24 cellular contexts compared by ENCODE assay signal in genomic region chr1:184793967-184794366, GRCh38. TPM values are rescaled to one million over a fixed set of nuclear protein-coding genes. Genes with fewer than 3 reads are reported as not detected.
DNase-seq lines count a peak whose midpoint lies in the region; ATAC-seq, FAIRE-seq and TF ChIP-seq lines count a peak whose summit lies in the region.
"Had no signal": no experiment of that assay in that cellular context is flagged by ENCODE, and none has a peak within 500 bp of the region (broad histone marks: within the 10 kb centered on the region; RNA-seq: fewer than 3 reads in every experiment).

No MANE protein-coding gene starts in this region.

- H3K27me3 ChIP-seq in IMR-90 (ENCODE audit: control insufficient read depth, insufficient read depth, low read length) (no peaks in the 10 kb centered on the region), right lobe of liver (no peaks in the 10 kb centered on the region), stomach (no peaks in the 10 kb centered on the region), small intestine (ENCODE audit: control insufficient read depth in 2 of 2, insufficient read depth in 2 of 2, low read length in 2 of 2) (no peaks in the 10 kb centered on the region)
- H3K27me3 ChIP-seq: MG63 had no signal

- TF ChIP-seq EP300 in stomach (IDR thresholded peaks at IDR 0.05), result no peak

- in situ Hi-C loops in IMR-90 (cut with MboI; ENCODE audit: low sequenced_read_pairs), result no loop called here

- ATAC-seq in IMR-90 (ENCODE audit: low read depth) (no peak), T-helper 17 cell (no peak), right lobe of liver (peak; percentile 37 to 59 (median 56)), HG03460 (IDR thresholded peaks at IDR 0.05; ENCODE audit: unreplicated experiment) (no peak)
- ATAC-seq: T-cell had no signal

- no peaks in the 10 kb centered on the region for H4K20me1 ChIP-seq in IMR-90 (ENCODE audit: insufficient read depth, low read length)

- no peak overlapping the region for H4K8ac ChIP-seq in IMR-90 (ENCODE audit: low read depth in 2 of 2, low read length in 2 of 2)

- H3K4me1 ChIP-seq in IMR-90 (ENCODE audit: control insufficient read depth, insufficient read depth, low read length), result peaks cover 9% of the 10 kb centered on the region
- peaks cover 3 to 36% (median 19%) of the 10 kb centered on the region in 4 donors for H3K4me1 ChIP-seq in right lobe of liver
- H3K4me1 ChIP-seq in stomach, result peaks cover 25 to 61% (median 41%) of the 10 kb centered on the region in 4 donors
- H3K4me1 ChIP-seq in small intestine (ENCODE audit: control insufficient read depth in 2 of 2, insufficient read depth in 1 of 2, low read depth in 1 of 2, low read length in 1 of 2), result peaks cover 2 to 22% of the 10 kb centered on the region in 2 donors

- WGBS in IMR-90 (ENCODE audit: extremely low coverage in 2 of 2, insufficient read length in 1 of 2), 2 experiments, result no CpG with 5 or more reads among the region's 3 CpGs
- 29% methylated on average over 3 of the region's 3 CpGs for WGBS in right lobe of liver (ENCODE audit: insufficient coverage, low coverage, low lambda C conversion rate, missing lambda C conversion rate)
- 25 to 49% (median 41%) methylated on average over 3 of the region's 3 CpGs for WGBS in stomach, 5 donors
- WGBS in small intestine, 3 donors, result 27 to 60% (median 47%) methylated on average over 3 of the region's 3 CpGs

- H3K14ac ChIP-seq in IMR-90 (replicated peaks; ENCODE audit: low read depth, low read length), result peak overlapping the region; percentile 68

- H3K9me3 ChIP-seq in IMR-90 (ENCODE audit: control insufficient read depth, insufficient read depth, low read length), result no peaks in the 10 kb centered on the region
- H3K9me3 ChIP-seq in T-helper 17 cell (ENCODE audit: control insufficient read depth, low read length, poor library complexity, severe bottlenecking), result no peaks in the 10 kb centered on the region
- H3K9me3 ChIP-seq in right lobe of liver, result no peaks in the 10 kb centered on the region
- no peaks in the 10 kb centered on the region for H3K9me3 ChIP-seq in stomach
- no peaks in the 10 kb centered on the region for H3K9me3 ChIP-seq in small intestine (ENCODE audit: control insufficient read depth, low read depth)
- H3K9me3 ChIP-seq: MG63 had no signal

- H4K91ac ChIP-seq in IMR-90 (ENCODE audit: insufficient read depth, low read depth, low read length), result no peak overlapping the region

- peaks cover 9% of the 10 kb centered on the region for H3K4me1 Mint-ChIP-seq in T-helper 17 cell
- H3K4me1 Mint-ChIP-seq: B cell, IgD-negative memory B cell had no signal

- no peak overlapping the region for H3K4me3 Mint-ChIP-seq in T-helper 17 cell
- H3K4me3 Mint-ChIP-seq: B cell; CD4-positive, CD25-positive, alpha-beta regulatory T cell; IgD-negative memory B cell; T-cell had no signal

- H2BK5ac ChIP-seq in IMR-90 (ENCODE audit: low read depth, low read length, poor library complexity, severe bottlenecking), result no peak overlapping the region

- no peak overlapping the region for H4K5ac ChIP-seq in IMR-90 (ENCODE audit: low read depth, low read length)

- TF ChIP-seq CTCF in IMR-90 (conservative IDR thresholded peaks at IDR 0.05; ENCODE audit: low read depth, low read length), result no peak
- no peak for TF ChIP-seq CTCF in right lobe of liver (IDR thresholded peaks at IDR 0.05)
- TF ChIP-seq CTCF in stomach (IDR thresholded peaks at IDR 0.05), result no peak

- no peak overlapping the region for H2AK9ac ChIP-seq in IMR-90 (replicated peaks; ENCODE audit: low read depth, low read length, poor library complexity)

- POLR2A ChIA-PET in IMR-90 (lab: Charles Lee; ENCODE audit: unreplicated experiment), result no interaction called here

- H3K4me2 ChIP-seq in IMR-90 (ENCODE audit: low read depth, low read length), result no peak overlapping the region

- H2BK120ac ChIP-seq in IMR-90 (ENCODE audit: low read depth, low read length), result peak overlapping the region; percentile 55; the same call in 1 of the 2 replicates

- H3K36me3 ChIP-seq in IMR-90 (ENCODE audit: control insufficient read depth, insufficient read depth, low read length) (no peaks in the 10 kb centered on the region; the same call in 1 of the 2 replicates), right lobe of liver (no peaks in the 10 kb centered on the region), stomach (peaks cover 8 to 37% (median 27%) of the 10 kb centered on the region in 4 donors), small intestine (ENCODE audit: control insufficient read depth in 2 of 2, insufficient read depth in 2 of 2, low read length in 2 of 2) (no peaks in the 10 kb centered on the region)
- H3K36me3 ChIP-seq: MG63 had no signal

- no peak for TF ChIP-seq RAD21 in IMR-90 (IDR thresholded peaks at IDR 0.05; ENCODE audit: low read length)

- no peak overlapping the region for H3K23ac ChIP-seq in IMR-90 (ENCODE audit: low read depth, low read length)

- no peak overlapping the region for H3K56ac ChIP-seq in IMR-90 (ENCODE audit: extremely low read depth, insufficient read depth, low read length)

- no peak for DNase-seq in IMR-90
- DNase-seq in T-helper 17 cell, result no peak
- DNase-seq in right lobe of liver, result no peak
- DNase-seq in stomach, result no peak
- no peak for DNase-seq in small intestine
- DNase-seq in amniotic stem cell (lab: John Stamatoyannopoulos, UW), result no peak
- DNase-seq: CD4-positive, CD25-positive, alpha-beta regulatory T cell; COR-L47; DMS 273 treated with DMSO at 0.1 percent for 48 hours; DND-41; GM23248; Kasumi-1; MG63; NCI-H1092; NCI-H1436 treated with DMSO at 0.1 percent for 48 hours; NCI-H2029; NCI-H446; NCI-H526 treated with DMSO at 0.1 percent for 48 hours; Right ventricle myocardium superior; T-cell had no signal

- H3K79me1 ChIP-seq in IMR-90 (ENCODE audit: low read depth in 1 of 2, low read length in 2 of 2), result no peaks in the 10 kb centered on the region

- peaks cover 17% of the 10 kb centered on the region for H3K36me3 Mint-ChIP-seq in T-helper 17 cell (ENCODE audit: low read depth)

- no peak overlapping the region for H3K18ac ChIP-seq in IMR-90 (ENCODE audit: low read depth, low read length)

- no peak overlapping the region for H2BK20ac ChIP-seq in IMR-90 (ENCODE audit: low read depth, low read length)

- no peak overlapping the region for H3K4me3 ChIP-seq in IMR-90 (ENCODE audit: insufficient read depth, low read depth, low read length)
- no peak overlapping the region for H3K4me3 ChIP-seq in right lobe of liver
- no peak overlapping the region for H3K4me3 ChIP-seq in stomach
- no peak overlapping the region for H3K4me3 ChIP-seq in small intestine (ENCODE audit: low read depth in 1 of 2, low read length in 2 of 2)
- H3K4me3 ChIP-seq: GM23248, MG63 had no signal

- no TSS peak for BruUV-seq in IMR-90 (replicated peaks; lab: Mats Ljungman, UMichigan)

- no peaks in the 10 kb centered on the region for H3K27me3 Mint-ChIP-seq in T-helper 17 cell
- H3K27me3 Mint-ChIP-seq: B cell; CD4-positive, CD25-positive, alpha-beta regulatory T cell; IgD-negative memory B cell; T-cell had no signal

- peaks cover 11% of the 10 kb centered on the region for H3K9me1 ChIP-seq in IMR-90 (ENCODE audit: insufficient read depth, low read length)

- TF ChIP-seq POLR2A in IMR-90 (IDR thresholded peaks at IDR 0.05; ENCODE audit: low read depth, low read length) (no peak), right lobe of liver (IDR thresholded peaks at IDR 0.05) (no peak), stomach (IDR thresholded peaks at IDR 0.05) (no peak)

- H2AK5ac ChIP-seq in IMR-90 (ENCODE audit: low read depth, low read length), result no peak overlapping the region

- H3K27ac ChIP-seq in IMR-90 (ENCODE audit: insufficient read depth, low read length) (no peak overlapping the region), right lobe of liver (peak overlapping the region in 1 of 3 donors; percentile 75), stomach (peak overlapping the region in 4 of 5 donors; percentile 69 to 90 (median 84)), small intestine (ENCODE audit: low read depth in 1 of 2, low read length in 1 of 2) (no peak overlapping the region)

- peak overlapping the region; percentile 65; the same call in 2 of the 3 replicates for H2BK15ac ChIP-seq in IMR-90 (ENCODE audit: low read depth, low read length)

- intact Hi-C loops in IMR-90 (cut with micrococcal nuclease), result loop anchor here (5.0 kb wide), 1 partner anchor 37 kb away; no protein-coding TSS in a partner anchor
- intact Hi-C loops in right lobe of liver (cut with DNase I), result no loop called here
- intact Hi-C loops in stomach (cut with DNase I; ENCODE audit: low total_unique reads), result no loop called here

- FAIRE-seq in small intestine (lab: Jason Lieb, UNC), result no peak
- FAIRE-seq: RCC 7860 had no signal

- no peak overlapping the region for H3K9ac ChIP-seq in IMR-90 (ENCODE audit: low read depth, low read length)

- CTCF ChIA-PET in IMR-90 (lab: Yijun Ruan, JAX), result interaction anchor here (0.5 kb wide), 1 partner anchor 13 kb away, joined by 3 read pairs; no protein-coding TSS in a partner anchor

- no peak overlapping the region for H3K4ac ChIP-seq in IMR-90 (ENCODE audit: low read depth, low read length)

- dilution Hi-C loops in IMR-90 (cut with HindIII; ENCODE audit: low sequenced_read_pairs, unreplicated experiment), result no loop called here

- peak overlapping the region; percentile 47 for H3K27ac Mint-ChIP-seq in T-helper 17 cell
- H3K27ac Mint-ChIP-seq: B cell; CD4-positive, CD25-positive, alpha-beta regulatory T cell; IgD-negative memory B cell; T-cell had no signal

- H2AFZ ChIP-seq in IMR-90 (replicated peaks; ENCODE audit: low read length, poor library complexity), result no peak overlapping the region
- H2AFZ ChIP-seq: GM23248 had no signal

TF ChIP-seq in IMR-90, 13 proteins besides CTCF, POLR2A, EP300 and RAD21:
- no peak for TF ChIP-seq MXI1 (IDR thresholded peaks at IDR 0.05; ENCODE audit: borderline replicate concordance, low read depth, low read length)
- no peak for TF ChIP-seq MAFK (IDR thresholded peaks at IDR 0.05; ENCODE audit: low read depth, low read length)
- TF ChIP-seq BHLHE40 (IDR thresholded peaks at IDR 0.05; ENCODE audit: low read depth, low read length), result no peak

RNA-seq across cellular contexts. Expression of gene EDEM3, which starts 39.3 kb away (rescaled TPM):
- total RNA-seq in IMR-90 (2012; rRNA removed), result 29.9 and 50.5 TPM in 2 replicates
- 10.2 and 17.5 TPM in 2 replicates for polyA plus RNA-seq in IMR-90 (2012; rRNA removed)
- polyA plus RNA-seq in IMR-90 (2012; cell fraction: cytosol; rRNA removed), result 1.2 and 1.6 TPM in 2 replicates
- 2.1 and 18.2 TPM in 2 replicates for polyA plus RNA-seq in IMR-90 (2012; cell fraction: nucleus; rRNA removed; ENCODE audit: low replicate concordance)
- 10 to 100 TPM; 25.8 to 40.4 TPM for total RNA-seq in T-helper 17 cell
- 10 to 100 TPM; 18.5 to 36.4 (median 31.0) TPM for total RNA-seq in right lobe of liver
- 100 to 1,000 TPM in 1 of 5 donors, 10 to 100 TPM in 4; 21.4 to 144 (median 51.9) TPM for total RNA-seq in stomach
- 10 to 100 TPM in 2 of 3 donors, 1 to 10 TPM in 1; 8.1 to 11.9 (median 10.6) TPM for polyA plus RNA-seq in stomach
- polyA plus RNA-seq in small intestine, result 10 to 100 TPM in 2 of 3 donors, 1 to 10 TPM in 1; 9.7 to 16.8 (median 10.7) TPM

Comparison
In these comparisons a context has a peak if more than half of its experiments do, and no peak if none do; other contexts are left out.
1. ATAC-seq: peak in right lobe of liver (4 of 4); none in IMR-90 (single experiment), T-helper 17 cell (single experiment) and HG03460 (single experiment).
2. H3K27ac ChIP-seq: peak in stomach (4 of 5); none in IMR-90 (single experiment) and small intestine (0 of 2).